ENCODE assay signal across 8 cellular contexts in the genomic region with DNA sequence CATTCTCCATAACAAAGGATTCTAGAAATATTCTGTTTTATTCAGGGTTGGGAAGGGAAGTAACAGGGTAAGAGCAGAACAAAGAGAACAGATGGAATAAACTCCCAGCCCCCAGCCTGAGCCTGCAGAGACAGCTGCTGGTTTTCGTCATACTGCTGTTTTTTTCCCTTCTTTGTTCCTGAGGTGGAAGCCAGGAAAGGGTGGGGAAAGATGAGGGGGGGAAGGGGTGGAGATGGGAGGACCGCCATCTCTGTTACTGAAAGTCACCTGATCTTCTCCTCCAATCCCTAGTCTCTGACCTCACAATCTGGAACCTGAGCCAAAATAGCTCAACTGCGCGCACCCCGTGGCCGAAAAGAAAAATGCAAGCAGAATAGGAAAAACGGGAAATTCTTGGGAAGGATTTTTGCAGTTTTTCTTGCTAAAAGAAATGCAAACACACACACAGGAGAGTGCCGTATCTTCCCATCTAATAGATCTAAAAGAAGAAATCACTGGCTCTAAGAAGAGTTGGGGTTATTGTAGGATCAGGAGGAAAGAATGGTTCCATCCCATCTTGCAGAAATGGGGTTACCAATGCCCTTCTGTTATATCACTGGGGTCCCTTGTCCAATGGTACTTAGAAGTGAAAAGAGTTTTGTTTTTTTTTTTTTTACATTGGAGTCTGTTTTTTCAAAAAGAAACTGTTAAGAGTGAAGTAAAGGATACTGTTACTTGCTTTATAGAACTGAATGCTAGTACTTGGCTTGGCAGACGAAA. TPM values are rescaled to one million over a fixed set of nuclear protein-coding genes. Genes with fewer than 3 reads are reported as not detected.
DNase-seq lines count a peak whose midpoint lies in the region; ATAC-seq and TF ChIP-seq lines count a peak whose summit lies in the region.

No MANE protein-coding gene starts in this region.

- H3K27ac ChIP-seq in HUES64 (ENCODE audit: low read depth, low read length): peak overlapping the region; percentile 97
- H3K27ac ChIP-seq in mesenchymal stem cell (ENCODE audit: low read length, poor library complexity, severe bottlenecking): peak overlapping the region; percentile 68

- H3K23ac ChIP-seq in mesenchymal stem cell (ENCODE audit: low read length in 2 of 2): no peak overlapping the region

- peak overlapping the region; percentile 99 for H3K27ac Mint-ChIP-seq in type B pancreatic cell

- H3K36me3 Mint-ChIP-seq in type B pancreatic cell: peaks cover 61% of the 10 kb centered on the region

- no peak overlapping the region for H2BK12ac ChIP-seq in mesenchymal stem cell (ENCODE audit: low read length in 2 of 2)

- H2AFZ ChIP-seq in mesenchymal stem cell (ENCODE audit: low read depth, low read length): no peak overlapping the region

- H3K27me3 ChIP-seq in BJ (ENCODE audit: control insufficient read depth, insufficient read depth, low read length): no peaks in the 10 kb centered on the region
- no peaks in the 10 kb centered on the region for H3K27me3 ChIP-seq in HUES64 (ENCODE audit: insufficient read depth, low read length)
- H3K27me3 ChIP-seq in mesenchymal stem cell (ENCODE audit: control insufficient read depth in 1 of 2, insufficient read depth in 1 of 2, low read length in 2 of 2): no peaks in the 10 kb centered on the region

- POLR2A ChIA-PET in BJ (lab: Charles Lee): interaction anchor here (0.6 kb wide), 3 partner anchors 72 to 168 kb away, joined by 3 to 4 read pairs (median 4); partner anchors contain the start of genes PCDHGA8 and PCDHGC5

- H3K79me1 ChIP-seq in mesenchymal stem cell (replicated peaks; ENCODE audit: low read length, poor library complexity, severe bottlenecking): peaks cover 12% of the 10 kb centered on the region

- H2BK120ac ChIP-seq in mesenchymal stem cell (ENCODE audit: low read depth, low read length): no peak overlapping the region

- no peak overlapping the region for H2AK5ac ChIP-seq in mesenchymal stem cell (ENCODE audit: low read length, severe bottlenecking)

- no peaks in the 10 kb centered on the region for H3K27me3 Mint-ChIP-seq in type B pancreatic cell

- no peak overlapping the region for H2BK15ac ChIP-seq in mesenchymal stem cell (ENCODE audit: low read depth, poor library complexity, severe bottlenecking)

- WGBS in HUES64: 18% methylated on average over 7 of the region's 9 CpGs
- WGBS in mesenchymal stem cell: 100% methylated on average over 1 of the region's 9 CpGs

- no peak overlapping the region for H3K4ac ChIP-seq in mesenchymal stem cell (ENCODE audit: low read depth in 1 of 2, low read length in 2 of 2)

- no peak for TF ChIP-seq POLR2A in erythroblast (IDR thresholded peaks at IDR 0.05; ENCODE audit: low read length)

- TF ChIP-seq CTCF in BJ (IDR thresholded peaks at IDR 0.05; ENCODE audit: insufficient read depth, low read depth, low read length): peak; percentile 87
- TF ChIP-seq CTCF in type B pancreatic cell (conservative IDR thresholded peaks at IDR 0.05): peak; percentile 86

- H3K4me3 ChIP-seq in BJ (ENCODE audit: low read depth, low read length) (no peak overlapping the region), HUES64 (ENCODE audit: low read length) (peak overlapping the region; percentile 42), mesenchymal stem cell (ENCODE audit: insufficient read depth in 1 of 2, low read depth in 1 of 2, low read length in 2 of 2) (peak overlapping the region in 1 of 2 experiments; percentile 50)

- H3K4me1 ChIP-seq in HUES64 (ENCODE audit: insufficient read depth, low read length) (peaks cover 35% of the 10 kb centered on the region), mesenchymal stem cell (ENCODE audit: control insufficient read depth, insufficient read depth, low read depth, low read length) (peaks cover 2% of the 10 kb centered on the region)

- H3K9me3 Mint-ChIP-seq in type B pancreatic cell: peaks cover 7% of the 10 kb centered on the region

- H3K14ac ChIP-seq in mesenchymal stem cell (ENCODE audit: low read length in 2 of 2): no peak overlapping the region

- CTCF ChIA-PET in BJ (lab: Yijun Ruan, JAX): interaction anchor here (0.7 to 5.3 kb wide), 31 partner anchors 11 to 383 kb away, joined by 3 to 112 read pairs (median 4); partner anchors contain the start of genes PCDHB14, PCDHB8, PCDHGA1 and PCDHGA10

- H4K8ac ChIP-seq in mesenchymal stem cell (ENCODE audit: low read length): no peak overlapping the region

- H3K4me1 Mint-ChIP-seq in type B pancreatic cell (ENCODE audit: unreplicated experiment): peaks cover 34% of the 10 kb centered on the region

- H3K9me3 ChIP-seq in HUES64 (ENCODE audit: insufficient read depth, low read depth, low read length) (no peaks in the 10 kb centered on the region), mesenchymal stem cell (ENCODE audit: control insufficient read depth, low read length) (no peaks in the 10 kb centered on the region)

- no peak overlapping the region for H3K4me2 ChIP-seq in mesenchymal stem cell (ENCODE audit: low read length, poor library complexity, severe bottlenecking)

- H3K9ac ChIP-seq in HUES64 (ENCODE audit: low read depth, low read length) (peak overlapping the region; percentile 75), mesenchymal stem cell (ENCODE audit: low read length) (peak overlapping the region; percentile 92)

- DNase-seq in BJ (ENCODE audit: low read depth) (peak; percentile 87), SHP77 (lab: John Stamatoyannopoulos, UW) (peak; percentile 96), erythroblast (lab: John Stamatoyannopoulos, UW) (peak; percentile 51 to 68), mesenchymal stem cell (peak; percentile 99), type B pancreatic cell (ENCODE audit: extremely low spot score, unreplicated experiment) (peak; percentile 72)
- no peak for DNase-seq in NK-92 treated with Interleukin-12 subunit alpha and Interleukin-12 subunit beta, amount 100 ng/mL, for 24 hours (lab: John Stamatoyannopoulos, UW)

- no peak for ATAC-seq in HG03108 (IDR thresholded peaks at IDR 0.05; ENCODE audit: unreplicated experiment)

- no peak overlapping the region for H2BK5ac ChIP-seq in mesenchymal stem cell (ENCODE audit: low read depth, low read length, poor library complexity, severe bottlenecking)

- H3K36me3 ChIP-seq in BJ (ENCODE audit: control insufficient read depth, insufficient read depth, low read length) (no peaks in the 10 kb centered on the region), HUES64 (ENCODE audit: insufficient read depth, low read length) (peaks cover 44% of the 10 kb centered on the region), mesenchymal stem cell (ENCODE audit: control insufficient read depth in 1 of 2, insufficient read depth in 2 of 2, low read depth in 1 of 2, low read length in 2 of 2) (peaks cover 5 to 42% of the 10 kb centered on the region in 2 experiments)

- peak overlapping the region; percentile 82 for H3K4me3 Mint-ChIP-seq in type B pancreatic cell

- H4K91ac ChIP-seq in mesenchymal stem cell (ENCODE audit: low read length): no peak overlapping the region

- no peak overlapping the region for H3K18ac ChIP-seq in mesenchymal stem cell (ENCODE audit: low read depth in 1 of 2, low read length in 2 of 2)

RNA-seq across cellular contexts. Expression of gene DIAPH1, which starts 57.9 kb away (rescaled TPM):
- 23.3 and 36.6 TPM in 2 replicates for polyA plus RNA-seq in BJ (2011; rRNA removed)
- polyA minus RNA-seq in BJ (2011; rRNA and poly(A)+ RNA removed): 81.2 and 95.8 TPM in 2 replicates
- polyA plus RNA-seq in HUES64 (2013, experiment 1 of 2): 54.8 TPM
- 55.0 TPM for polyA plus RNA-seq in HUES64 (2013, experiment 2 of 2)
- polyA plus RNA-seq in mesenchymal stem cell (2013, experiment 1 of 2): 20.3 TPM
- 19.1 TPM for polyA plus RNA-seq in mesenchymal stem cell (2013, experiment 2 of 2)
- total RNA-seq in type B pancreatic cell (ENCODE audit: low replicate concordance): 79.6 and 103 TPM in 2 replicates
